ENCODE assay signal across 18 cellular contexts in genomic region chr3:37730825-37731224, GRCh38.
DNase-seq lines count a peak whose midpoint lies in the region; ATAC-seq, FAIRE-seq and TF ChIP-seq lines count a peak whose summit lies in the region.
"Had no signal": no experiment of that assay in that cellular context is flagged by ENCODE, and none has a peak within 500 bp of the region (broad histone marks: within the 10 kb centered on the region; RNA-seq: fewer than 3 reads in every experiment).

No MANE protein-coding gene starts in this region.

- H3K79me2 ChIP-seq in HepG2 (ENCODE audit: insufficient read depth, low read length) (no peaks in the 10 kb centered on the region), GM23338 (replicated peaks; ENCODE audit: insufficient read depth) (no peaks in the 10 kb centered on the region)

- H3K27me3 ChIP-seq in HepG2 (ENCODE audit: control insufficient read depth in 1 of 2, insufficient read depth in 2 of 2, low read length in 2 of 2) (no peaks in the 10 kb centered on the region), right lobe of liver (no peaks in the 10 kb centered on the region), adrenal gland (no peaks in the 10 kb centered on the region), tibial nerve (no peaks in the 10 kb centered on the region), GM23338 (ENCODE audit: insufficient read depth) (no peaks in the 10 kb centered on the region)
- H3K27me3 ChIP-seq: BLaER1 treated with 17β-estradiol and CSF1 and Interleukin-3, amounts not matched to agents 10 nM and 100 nM had no signal

- no peak for FAIRE-seq in HepG2 (lab: Jason Lieb, UNC)
- FAIRE-seq: GM12878, HTR-8/SVneo had no signal

- no peak for TF ChIP-seq EP300 in HepG2 (IDR thresholded peaks at IDR 0.05; ENCODE audit: low read depth in 2 of 2, low read length in 2 of 2)
- TF ChIP-seq EP300 in HepG2 (CRISPR knock-in tag; IDR thresholded peaks at IDR 0.05; ENCODE audit: borderline replicate concordance) = no peak
- no peak for TF ChIP-seq EP300 in tibial nerve (IDR thresholded peaks at IDR 0.05)

- no peak for TF ChIP-seq RAD21 in HepG2 (CRISPR knock-in tag; IDR thresholded peaks at IDR 0.05)

- 47% methylated on average over 3 of the region's 3 CpGs for WGBS in HepG2 (ENCODE audit: low lambda C conversion rate)
- WGBS in right lobe of liver (ENCODE audit: insufficient coverage, low coverage, low lambda C conversion rate, missing lambda C conversion rate) = 69% methylated on average over 3 of the region's 3 CpGs
- WGBS in adrenal gland, 4 donors = 59 to 77% (median 70%) methylated on average over 3 of the region's 3 CpGs
- 76 to 81% methylated on average over 3 of the region's 3 CpGs for WGBS in tibial nerve, 2 donors

- H3K27me3 Mint-ChIP-seq in endothelial cell (ENCODE audit: unreplicated experiment) (peaks cover 21% of the 10 kb centered on the region), GM23338 (ENCODE audit: insufficient read depth, low read depth, poor library complexity) (no peaks in the 10 kb centered on the region)

- H3K27ac ChIP-seq in HepG2 (ENCODE audit: extremely low read length, insufficient read depth, low read length) (no peak overlapping the region), right lobe of liver (no peak overlapping the region), adrenal gland (no peak overlapping the region), tibial nerve (no peak overlapping the region), GM23338 (ENCODE audit: low read depth) (no peak overlapping the region)
- H3K27ac ChIP-seq: BLaER1 treated with 17β-estradiol and CSF1 and Interleukin-3, amounts not matched to agents 10 nM and 100 nM had no signal

- H3K4me3 Mint-ChIP-seq in endothelial cell (ENCODE audit: unreplicated experiment) (peak overlapping the region; percentile 45), GM23338 (no peak overlapping the region)
- H3K4me3 Mint-ChIP-seq: B cell; CD8-positive, alpha-beta T cell; IgD-negative memory B cell had no signal

- no peak for TF ChIP-seq CTCF in HepG2 (CRISPR knock-in tag; IDR thresholded peaks at IDR 0.05)
- no peak for TF ChIP-seq CTCF in right lobe of liver (IDR thresholded peaks at IDR 0.05)
- TF ChIP-seq CTCF in adrenal gland (IDR thresholded peaks at IDR 0.05) = no peak
- TF ChIP-seq CTCF in endothelial cell (IDR thresholded peaks at IDR 0.05; ENCODE audit: unreplicated experiment) = no peak
- TF ChIP-seq CTCF in tibial nerve (IDR thresholded peaks at IDR 0.05) = no peak
- no peak for TF ChIP-seq CTCF in GM23338 (conservative IDR thresholded peaks at IDR 0.05; ENCODE audit: low read depth in 2 of 2)

- H3K4me1 ChIP-seq in HepG2 (ENCODE audit: insufficient read depth, low read length) (peaks cover 10% of the 10 kb centered on the region), right lobe of liver (no peaks in the 10 kb centered on the region), adrenal gland (replicated peaks in 1 of 2) (peaks cover 0 to 19% of the 10 kb centered on the region in 2 donors), tibial nerve (no peaks in the 10 kb centered on the region), GM23338 (ENCODE audit: insufficient read depth) (no peaks in the 10 kb centered on the region)
- H3K4me1 ChIP-seq: BLaER1 treated with 17β-estradiol and CSF1 and Interleukin-3, amounts not matched to agents 10 nM and 100 nM had no signal

- DNase-seq in HepG2 (ENCODE audit: low spot score) = no peak
- no peak for DNase-seq in right lobe of liver
- DNase-seq in adrenal gland = peak in 4 of 7 donors; percentile 27 to 52 (median 38)
- no peak for DNase-seq in endothelial cell (ENCODE audit: low spot score)
- DNase-seq in tibial nerve (ENCODE audit: low spot score in 2 of 2) = peak; percentile 30 to 52
- no peak for DNase-seq in islet precursor cell
- DNase-seq in GM23338 (ENCODE audit: low spot score) = no peak
- DNase-seq: Calu3; CD8-positive, alpha-beta T cell; DND-41; EL; HCEC 1CT had no signal

- H3K4me1 Mint-ChIP-seq in endothelial cell (ENCODE audit: unreplicated experiment) = peaks cover 19% of the 10 kb centered on the region
- no peaks in the 10 kb centered on the region for H3K4me1 Mint-ChIP-seq in GM23338
- H3K4me1 Mint-ChIP-seq: B cell, IgD-negative memory B cell had no signal

- in situ Hi-C loops in HepG2 (cut with HindIII; ENCODE audit: extremely low pct_ligation_motif_present, low pct_unique_long_range_greater_than_20kb) = no loop called here

- no peaks in the 10 kb centered on the region for H4K20me1 ChIP-seq in HepG2 (ENCODE audit: insufficient read depth, low read length)
- no peaks in the 10 kb centered on the region for H4K20me1 ChIP-seq in GM23338 (replicated peaks; ENCODE audit: insufficient read depth)
- H4K20me1 ChIP-seq: BLaER1 treated with 17β-estradiol and CSF1 and Interleukin-3, amounts not matched to agents 10 nM and 100 nM had no signal

- TF ChIP-seq POLR2A in HepG2 (IDR thresholded peaks at IDR 0.05; ENCODE audit: insufficient read depth in 1 of 2, low read depth in 2 of 2, low read length in 2 of 2) (no peak), right lobe of liver (IDR thresholded peaks at IDR 0.05) (no peak), adrenal gland (IDR thresholded peaks at IDR 0.05) (no peak), tibial nerve (IDR thresholded peaks at IDR 0.05) (no peak)

- intact Hi-C loops in HepG2 (cut with micrococcal nuclease; ENCODE audit: unreplicated experiment) = no loop called here
- intact Hi-C loops in right lobe of liver (cut with DNase I) = no loop called here
- intact Hi-C loops in adrenal gland (cut with DNase I) = no loop called here

- 0 out of 2 replicates have a peak, but pooled peaks cover 2% of the 10 kb centered on the region for H3K9me2 ChIP-seq in GM23338 (ENCODE audit: insufficient read depth)

- no peak overlapping the region for H3K9ac ChIP-seq in HepG2 (ENCODE audit: insufficient read depth, low read depth, low read length)
- H3K9ac ChIP-seq: BLaER1 treated with 17β-estradiol and CSF1 and Interleukin-3, amounts not matched to agents 10 nM and 100 nM had no signal

- H2AFZ ChIP-seq in HepG2 (ENCODE audit: low read length) (no peak overlapping the region), GM23338 (no peak overlapping the region)

- CTCF ChIA-PET in HepG2 (lab: Yijun Ruan, JAX; ENCODE audit: low intra/inter-chr PET ratio, low total read pairs) = no interaction called here

- H3K36me3 Mint-ChIP-seq in endothelial cell (ENCODE audit: low read depth, unreplicated experiment) = peaks cover 63% of the 10 kb centered on the region
- no peaks in the 10 kb centered on the region for H3K36me3 Mint-ChIP-seq in GM23338 (ENCODE audit: low read depth)
- H3K36me3 Mint-ChIP-seq: CD8-positive, alpha-beta T cell had no signal

- H3K4me2 ChIP-seq in HepG2 (ENCODE audit: low read depth, low read length) (no peak overlapping the region), GM23338 (no peak overlapping the region)
- H3K4me2 ChIP-seq: BLaER1 treated with 17β-estradiol and CSF1 and Interleukin-3, amounts not matched to agents 10 nM and 100 nM had no signal

- no peaks in the 10 kb centered on the region for H3K36me3 ChIP-seq in HepG2 (replicated peaks in 1 of 2; ENCODE audit: control insufficient read depth in 1 of 2, insufficient read depth in 2 of 2, low read length in 2 of 2)
- H3K36me3 ChIP-seq in right lobe of liver = no peaks in the 10 kb centered on the region
- H3K36me3 ChIP-seq in adrenal gland (replicated peaks in 1 of 2) = peaks cover 0 to 7% of the 10 kb centered on the region in 2 donors
- no peaks in the 10 kb centered on the region for H3K36me3 ChIP-seq in tibial nerve
- no peaks in the 10 kb centered on the region for H3K36me3 ChIP-seq in GM23338 (ENCODE audit: insufficient read depth)

- H3F3A ChIP-seq in GM23338 (replicated peaks; ENCODE audit: low read depth) = no peaks in the 10 kb centered on the region

- POLR2A ChIA-PET in HepG2 (lab: Yijun Ruan, JAX) = no interaction called here

- no TSS peak for BruUV-seq in HepG2 (replicated peaks; lab: Mats Ljungman, UMichigan)

- H3K9me3 Mint-ChIP-seq in endothelial cell (ENCODE audit: unreplicated experiment) (peaks cover 3% of the 10 kb centered on the region), GM23338 (no peaks in the 10 kb centered on the region)
- H3K9me3 Mint-ChIP-seq: CD8-positive, alpha-beta T cell had no signal

- H3K9me3 ChIP-seq in HepG2 (ENCODE audit: low read length) = no peaks in the 10 kb centered on the region
- H3K9me3 ChIP-seq in right lobe of liver = no peaks in the 10 kb centered on the region
- no peaks in the 10 kb centered on the region for H3K9me3 ChIP-seq in adrenal gland (replicated peaks in 1 of 3)
- no peaks in the 10 kb centered on the region for H3K9me3 ChIP-seq in tibial nerve
- H3K9me3 ChIP-seq: BLaER1 treated with 17β-estradiol and CSF1 and Interleukin-3, amounts not matched to agents 10 nM and 100 nM had no signal

- H3K27ac Mint-ChIP-seq in endothelial cell (ENCODE audit: unreplicated experiment) (peak overlapping the region; percentile 76), GM23338 (no peak overlapping the region)
- H3K27ac Mint-ChIP-seq: B cell; CD8-positive, alpha-beta T cell; IgD-negative memory B cell had no signal

- no peak overlapping the region for H3K4me3 ChIP-seq in HepG2 (replicated peaks in 1 of 3; ENCODE audit: insufficient read depth in 1 of 3, low read depth in 2 of 3, low read length in 3 of 3)
- H3K4me3 ChIP-seq in right lobe of liver = no peak overlapping the region
- H3K4me3 ChIP-seq in adrenal gland = no peak overlapping the region
- H3K4me3 ChIP-seq in tibial nerve = no peak overlapping the region
- no peak overlapping the region for H3K4me3 ChIP-seq in GM23338
- H3K4me3 ChIP-seq: BLaER1 treated with 17β-estradiol and CSF1 and Interleukin-3, amounts not matched to agents 10 nM and 100 nM; GM12878 had no signal

- peak; percentile 29; the same call in 2 of the 3 replicates for ATAC-seq in HepG2
- no peak for ATAC-seq in right lobe of liver
- ATAC-seq in GM23338 = no peak
- ATAC-seq in HG03469 (IDR thresholded peaks at IDR 0.05; ENCODE audit: unreplicated experiment) = no peak
- ATAC-seq: CD8-positive, alpha-beta T cell; GM12878 had no signal

TF ChIP-seq in GM23338, 12 proteins besides CTCF, POLR2A, EP300 and RAD21 (continues in another document):
- TF ChIP-seq POLR2AphosphoS5 (IDR thresholded peaks at IDR 0.05; ENCODE audit: low read depth) (no peak), JUNB (IDR thresholded peaks at IDR 0.05; ENCODE audit: unreplicated experiment) (no peak)

Comparison
In these comparisons a context has a peak if more than half of its experiments do, and no peak if none do; other contexts are left out.
1. DNase-seq: peak in adrenal gland (4 of 7) and tibial nerve (2 of 2); none in HepG2 (single experiment), right lobe of liver (0 of 3), endothelial cell (single experiment), islet precursor cell (single experiment) and GM23338 (single experiment).